22 cellular contexts compared by ENCODE assay signal in genomic region chr5:152864993-152865392, GRCh38.
DNase-seq lines count a peak whose midpoint lies in the region; ATAC-seq and TF ChIP-seq lines count a peak whose summit lies in the region.
"Had no signal": no experiment of that assay in that cellular context is flagged by ENCODE, and none has a peak within 500 bp of the region (broad histone marks: within the 10 kb centered on the region; RNA-seq: fewer than 3 reads in every experiment).

No MANE protein-coding gene starts in this region.

- TF ChIP-seq CTCF in fibroblast of pulmonary artery (IDR thresholded peaks at IDR 0.05; ENCODE audit: low read length, missing control alignments): no peak

- no peak overlapping the region for H3K4me3 ChIP-seq in fibroblast of pulmonary artery (replicated peaks; ENCODE audit: low read depth, low read length)
- H3K4me3 ChIP-seq: BLaER1, GM23248, HAP-1 had no signal

- DNase-seq in DMS53 (lab: John Stamatoyannopoulos, UW) (peak; percentile 35), DMS53 treated with DMSO at 0.1 percent for 48 hours (lab: John Stamatoyannopoulos, UW; ENCODE audit: unreplicated experiment) (no peak), OCI-M1 (lab: John Stamatoyannopoulos, UW) (peak; percentile 2), fibroblast of pulmonary artery (ENCODE audit: low read depth) (peak; percentile 6), renal cortical epithelial cell (ENCODE audit: low read depth) (peak; percentile 15), NCI-H146 (lab: John Stamatoyannopoulos, UW) (no peak), middle frontal gyrus (ENCODE audit: extremely low spot score, low spot score) (no peak)
- DNase-seq: ACHN; CD4-positive, alpha-beta T cell; COR-L47; DND-41; GM23248; IMR-90; NCI-H1417 treated with DMSO at 0.1 percent for 48 hours; NCI-H187 treated with DMSO at 0.1 percent for 48 hours; NCI-H2227 treated with DMSO at 0.1 percent for 48 hours; NCI-H510A; NCI-H748 treated with DMSO at 0.1 percent for 48 hours; SIG-M5 had no signal

- no peak for ATAC-seq in HG02798 (IDR thresholded peaks at IDR 0.05; ENCODE audit: poor library complexity, unreplicated experiment)

Comparison
In these comparisons a context has a peak if more than half of its experiments do, and no peak if none do; other contexts are left out.
1. DNase-seq: peak in DMS53 (single experiment), OCI-M1 (single experiment), fibroblast of pulmonary artery (single experiment) and renal cortical epithelial cell (single experiment); none in DMS53 treated with DMSO at 0.1 percent for 48 hours (single experiment), NCI-H146 (single experiment) and middle frontal gyrus (single experiment).